ENCODE assay signal across 8 cellular contexts in genomic region chr22:28772633-28773460, GRCh38. TPM values are rescaled to one million over a fixed set of nuclear protein-coding genes. Genes with fewer than 3 reads are reported as not detected.
DNase-seq lines count a peak whose midpoint lies in the region; ATAC-seq and TF ChIP-seq lines count a peak whose summit lies in the region.

TSS of gene CCDC117 (plus strand) at chr22:28772695. CDS start at chr22:28772850, 155 bp downstream.

- H3K27me3 ChIP-seq in ovary (no peaks in the 10 kb centered on the region), thymus (ENCODE audit: control insufficient read depth, insufficient read depth) (no peaks in the 10 kb centered on the region)

- peak within 1 kb of the TSS; percentile 84 for H3K4me3 ChIP-seq in ovary
- H3K4me3 ChIP-seq in thymus (ENCODE audit: low read length) = peak within 1 kb of the TSS; percentile 91

- TF ChIP-seq CTCF in GM12873 (IDR thresholded peaks at IDR 0.05; ENCODE audit: insufficient read depth, low read depth, low read length, missing control alignments) = peak; percentile 34
- peak in 2 of 3 donors; percentile 48 to 61 for TF ChIP-seq CTCF in ovary (IDR thresholded peaks at IDR 0.05)

- H3K4me1 ChIP-seq in ovary (ENCODE audit: insufficient read depth) (no peaks in the 10 kb centered on the region), thymus (ENCODE audit: control insufficient read depth, insufficient read depth, low read length) (peaks cover 9% of the 10 kb centered on the region)

- no peaks in the 10 kb centered on the region for H3K36me3 ChIP-seq in ovary
- H3K36me3 ChIP-seq in thymus (ENCODE audit: control insufficient read depth, insufficient read depth) = peaks cover 8% of the 10 kb centered on the region

- H3K27me3 Mint-ChIP-seq in activated naive CD8-positive, alpha-beta T cell treated with anti-CD3 and anti-CD28 coated beads, Interleukin-2, amount 10 ng/mL, durations not matched to agents 7 days and 5 days = no peaks in the 10 kb centered on the region

- peak; percentile 92 for ATAC-seq in HG02678 (IDR thresholded peaks at IDR 0.05; ENCODE audit: unreplicated experiment)
- ATAC-seq in activated naive CD8-positive, alpha-beta T cell treated with anti-CD3 and anti-CD28 coated beads, Interleukin-2, amount 10 ng/mL, durations not matched to agents 7 days and 5 days (ENCODE audit: low read depth) = peak; percentile 93

- H3K9me3 ChIP-seq in ovary (no peaks in the 10 kb centered on the region), thymus (ENCODE audit: control insufficient read depth) (no peaks in the 10 kb centered on the region)

- WGBS in ovary, 3 donors = 0 to 1% (median 0%) methylated on average over 34 to 92 of the region's 92 CpGs
- under 1% methylated on average over 92 of the region's 92 CpGs for WGBS in thymus

- peak within 1 kb of the TSS; percentile 99 for H3K4me3 Mint-ChIP-seq in activated naive CD8-positive, alpha-beta T cell treated with anti-CD3 and anti-CD28 coated beads, Interleukin-2, amount 10 ng/mL, durations not matched to agents 7 days and 5 days

- POLR2A ChIA-PET in activated naive CD8-positive, alpha-beta T cell treated with anti-CD3 and anti-CD28 coated beads, Interleukin-2, amount 10 ng/mL, durations not matched to agents 7 days and 5 days (lab: Charles Lee) = interaction anchor here (0.6 to 2.9 kb wide), 15 partner anchors 12 to 57 kb away, joined by 3 to 28 read pairs (median 4); partner anchors contain the start of genes CHEK2, HSCB and XBP1

- peaks cover 25% of the 10 kb centered on the region for H3K4me1 Mint-ChIP-seq in activated naive CD8-positive, alpha-beta T cell treated with anti-CD3 and anti-CD28 coated beads, Interleukin-2, amount 10 ng/mL, durations not matched to agents 7 days and 5 days

- H3K36me3 Mint-ChIP-seq in activated naive CD8-positive, alpha-beta T cell treated with anti-CD3 and anti-CD28 coated beads, Interleukin-2, amount 10 ng/mL, durations not matched to agents 7 days and 5 days = peaks cover 21% of the 10 kb centered on the region

- TF ChIP-seq EP300 in ovary (IDR thresholded peaks at IDR 0.05) = no peak

- H3K27ac ChIP-seq in ovary = peak within 1 kb of the TSS; percentile 99
- H3K27ac ChIP-seq in thymus (ENCODE audit: low read depth) = peak within 1 kb of the TSS; percentile 93

- intact Hi-C loops in head of caudate nucleus (cut with DNase I) (no loop called here), ovary (cut with DNase I) (no loop called here)

- TF ChIP-seq POLR2A in ovary (IDR thresholded peaks at IDR 0.05) = peak; percentile 78

- DNase-seq in NCI-H1105 treated with DMSO at 0.1 percent for 48 hours (lab: John Stamatoyannopoulos, UW) (peak; percentile 89), SKM-1 treated with dmso at 0.1 percent for 144 hours (lab: John Stamatoyannopoulos, UW; ENCODE audit: unreplicated experiment) (peak; percentile 95), head of caudate nucleus (peak; percentile 95 to 99 (median 97)), ovary (peak; percentile 93 to 95 (median 94))
- peak; percentile 92 for DNase-seq in activated naive CD8-positive, alpha-beta T cell treated with anti-CD3 and anti-CD28 coated beads, Interleukin-2, amount 10 ng/mL, durations not matched to agents 7 days and 5 days

- peak within 1 kb of the TSS; percentile 98 for H3K27ac Mint-ChIP-seq in activated naive CD8-positive, alpha-beta T cell treated with anti-CD3 and anti-CD28 coated beads, Interleukin-2, amount 10 ng/mL, durations not matched to agents 7 days and 5 days

- H3K9me3 Mint-ChIP-seq in activated naive CD8-positive, alpha-beta T cell treated with anti-CD3 and anti-CD28 coated beads, Interleukin-2, amount 10 ng/mL, durations not matched to agents 7 days and 5 days = peaks cover 3% of the 10 kb centered on the region

RNA-seq across cellular contexts. Expression of gene CCDC117, which starts in this region (rescaled TPM):
- total RNA-seq in activated naive CD8-positive, alpha-beta T cell treated with anti-CD3 and anti-CD28 coated beads, Interleukin-2, amount 10 ng/mL, durations not matched to agents 7 days and 5 days = 10 to 100 TPM; 27.8 to 28.0 TPM
- 10 to 100 TPM; 14.9 to 24.7 (median 22.8) TPM for total RNA-seq in ovary
- 10 to 100 TPM; 11.7 to 34.2 TPM for polyA plus RNA-seq in ovary
- 18.8 TPM for polyA plus RNA-seq in thymus

Comparison
In these comparisons a context has a peak if more than half of its experiments do, and no peak if none do; other contexts are left out.
1. Peak in every context shown above with its lines: DNase-seq, ATAC-seq, H3K4me3 ChIP-seq and H3K27ac ChIP-seq.